In the genomic region with DNA sequence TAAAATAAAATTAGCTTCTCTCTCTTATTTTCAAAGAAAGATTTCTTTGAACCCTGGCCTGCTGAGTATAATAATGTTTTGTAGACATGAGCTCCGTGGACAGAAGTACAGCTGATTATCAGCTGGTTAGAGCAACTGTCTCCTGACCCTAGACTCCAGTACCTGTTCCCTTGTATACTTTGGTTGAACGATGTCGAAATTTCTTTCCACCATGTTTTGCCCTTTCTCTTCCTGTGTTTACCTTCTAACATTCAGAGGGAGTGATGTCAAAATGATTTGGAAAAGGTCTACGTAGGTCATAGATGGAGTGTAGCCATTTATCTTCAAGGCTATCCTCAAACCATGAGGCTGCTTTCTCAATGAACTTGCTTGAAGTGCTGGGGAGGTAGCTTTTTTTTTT, we compare ENCODE assay signal across 24 cellular contexts. TPM values are rescaled to one million over a fixed set of nuclear protein-coding genes. Genes with fewer than 3 reads are reported as not detected.
DNase-seq lines count a peak whose midpoint lies in the region; ATAC-seq, FAIRE-seq and TF ChIP-seq lines count a peak whose summit lies in the region.
"Had no signal": no experiment of that assay in that cellular context is flagged by ENCODE, and none has a peak within 500 bp of the region (broad histone marks: within the 10 kb centered on the region; RNA-seq: fewer than 3 reads in every experiment).

No MANE protein-coding gene starts in this region.

- CTCF ChIA-PET in A549 (lab: Yijun Ruan, JAX), result no interaction called here

- TF ChIP-seq CTCF in A549 (IDR thresholded peaks at IDR 0.05) (no peak), left lung (IDR thresholded peaks at IDR 0.05) (no peak)

- H3K27me3 ChIP-seq in left lung, result no peaks in the 10 kb centered on the region
- H3K27me3 ChIP-seq: SJCRH30, testis had no signal

- FAIRE-seq in A549 (lab: Jason Lieb, UNC), result no peak
- FAIRE-seq: D721Med, G401.6, H54 had no signal

- 80% methylated on average over 4 of the region's 4 CpGs for WGBS in A549 (ENCODE audit: missing lambda C conversion rate)

- no peak for TF ChIP-seq EP300 in A549 (IDR thresholded peaks at IDR 0.05)

- ATAC-seq in A549 (no peak), left lung (peak; percentile 23), HG02610 (IDR thresholded peaks at IDR 0.05; ENCODE audit: unreplicated experiment) (no peak)
- ATAC-seq: effector memory CD8-positive, alpha-beta T cell; Panc1; T-helper 17 cell had no signal

- H3K27ac ChIP-seq in A549 (peak overlapping the region in 1 of 2 experiments; percentile 62; a peak in 3 of 6 replicates), left lung (peak overlapping the region; percentile 26 to 48)
- H3K27ac ChIP-seq: 22Rv1, SJCRH30, testis, VCaP had no signal

- H3K9me3 ChIP-seq in A549 (peaks cover 6% of the 10 kb centered on the region; the same call in 1 of the 3 replicates), left lung (no peaks in the 10 kb centered on the region)
- H3K9me3 ChIP-seq: SJCRH30, testis had no signal

- POLR2A ChIA-PET in A549 (lab: Yijun Ruan, JAX), result no interaction called here

- H3K4me3 ChIP-seq in A549, result no peak overlapping the region
- H3K4me3 ChIP-seq in left lung, result no peak overlapping the region
- H3K4me3 ChIP-seq: SJCRH30, testis had no signal

- intact Hi-C loops in left lung (cut with DNase I), result no loop called here

- no peak for DNase-seq in A549 (ENCODE audit: low read depth in 1 of 2, low spot score in 1 of 2)
- DNase-seq in amniotic epithelial cell (ENCODE audit: low read depth), result peak; percentile 71
- DNase-seq in left lung, result no peak
- peak; percentile 22 for DNase-seq in renal cortical epithelial cell (ENCODE audit: low read depth)
- DNase-seq in hypothalamus (lab: John Stamatoyannopoulos, UW), result no peak
- no peak for DNase-seq in DMS79 treated with DMSO at 0.1 percent for 48 hours (lab: John Stamatoyannopoulos, UW)
- no peak for DNase-seq in mesenteric fat pad (ENCODE audit: low spot score)
- DNase-seq: activated CD4-positive, alpha-beta T cell treated with anti-CD3 and anti-CD28 coated beads, Interleukin-2, amount 50 U/mL, for 48 hours; activated naive CD4-positive, alpha-beta T cell; effector memory CD8-positive, alpha-beta T cell; immature natural killer cell; mammary epithelial cell; SJCRH30; T-helper 17 cell; testis had no signal

- no peaks in the 10 kb centered on the region for H3K36me3 ChIP-seq in left lung
- H3K36me3 ChIP-seq: SJCRH30 had no signal

- H3K4me2 ChIP-seq in A549, result peak overlapping the region; percentile 76

- no peak for TF ChIP-seq RAD21 in A549 (conservative IDR thresholded peaks at IDR 0.05 in 1 of 2, IDR thresholded peaks at IDR 0.05 in 1 of 2)

- H3K4me1 ChIP-seq in A549 (peaks cover 15% of the 10 kb centered on the region; the same call in 2 of the 3 replicates), left lung (no peaks in the 10 kb centered on the region)
- H3K4me1 ChIP-seq: SJCRH30, testis had no signal

- no peak for TF ChIP-seq POLR2A in A549 (IDR thresholded peaks at IDR 0.05; ENCODE audit: low read length)

TF ChIP-seq in A549, 52 proteins besides CTCF, POLR2A, EP300 and RAD21:
- 0 out of 4 replicates have a peak, but pooled peaks of 1 of the 2 experiments have one; percentile 6 for TF ChIP-seq CEBPB (IDR thresholded peaks at IDR 0.05)
- no peak for TF ChIP-seq EHF (CRISPR knock-in tag; IDR thresholded peaks at IDR 0.05)

RNA-seq across cellular contexts. Expression of gene ADTRP, which starts 16.8 kb away (rescaled TPM):
- 0.57 and 0.82 TPM in 2 replicates for polyA plus RNA-seq in A549 (2011; rRNA removed)
- polyA plus RNA-seq in A549 (2012; cell fraction: cytosol; rRNA removed), result 0.12 and 0.21 TPM in 2 replicates
- 0.11 and 0.19 TPM in 2 replicates for polyA plus RNA-seq in A549 (2012; cell fraction: nucleus; rRNA removed)
- polyA plus RNA-seq in A549 (2017; fragmentation: RNase III; extraction: RNeasy Plus Mini Kit Qiagen cat#74134 plus additional on column Dnase treatment), result 0.35 to 0.59 TPM (median 0.42 TPM) in 3 replicates
- polyA minus RNA-seq in A549 (2011; rRNA and poly(A)+ RNA removed), result 0.25 and 0.44 TPM in 2 replicates
- 10 to 100 TPM in 1 of 2 donors, 1 to 10 TPM in 1; 7.1 to 11.4 TPM for total RNA-seq in left lung
- total RNA-seq in renal cortical epithelial cell, result 1.4 and 7.1 TPM in 2 replicates
- total RNA-seq in mesenteric fat pad, result 2.3 TPM
- total RNA-seq: cerebellum, SJCRH30 had no signal
- polyA plus RNA-seq: immature natural killer cell, neural cell had no signal

Comparison
In these comparisons a context has a peak if more than half of its experiments do, and no peak if none do; other contexts are left out.
1. DNase-seq: peak in amniotic epithelial cell (single experiment) and renal cortical epithelial cell (single experiment); none in A549 (0 of 2), left lung (0 of 2), hypothalamus (0 of 51), DMS79 treated with DMSO at 0.1 percent for 48 hours (single experiment) and mesenteric fat pad (single experiment).